Comparison of ENCODE assay signal across 23 cellular contexts in the genomic region with DNA sequence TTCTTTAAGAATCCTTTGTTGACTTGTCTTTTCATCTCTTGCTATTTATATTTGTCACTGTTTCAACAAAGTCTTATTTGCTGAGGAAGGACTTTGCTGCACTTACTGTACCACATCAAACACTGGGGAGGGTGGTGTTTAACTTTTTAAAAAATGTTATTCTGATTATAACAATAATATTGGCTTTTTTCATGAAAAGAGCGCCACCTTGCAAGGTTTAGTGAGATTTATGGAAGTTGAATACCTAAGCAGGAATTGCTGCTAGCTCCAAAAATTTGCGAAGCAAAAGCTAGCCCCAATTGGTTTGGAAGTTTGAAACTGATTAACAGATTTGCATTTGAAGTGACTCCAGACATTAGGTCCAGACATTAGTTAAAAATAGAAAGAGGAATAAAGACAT. TPM values are rescaled to one million over a fixed set of nuclear protein-coding genes. Genes with fewer than 3 reads are reported as not detected.
DNase-seq lines count a peak whose midpoint lies in the region; ATAC-seq, FAIRE-seq and TF ChIP-seq lines count a peak whose summit lies in the region.
"Had no signal": no experiment of that assay in that cellular context is flagged by ENCODE, and none has a peak within 500 bp of the region (broad histone marks: within the 10 kb centered on the region; RNA-seq: fewer than 3 reads in every experiment).

No MANE protein-coding gene starts in this region.

- H4K20me1 ChIP-seq in PC-3 (ENCODE audit: low read length), result no peaks in the 10 kb centered on the region

- H3K27me3 ChIP-seq in PC-3 (ENCODE audit: low read length) (peaks cover 92% of the 10 kb centered on the region), stomach (peaks cover 32 to 100% (median 84%) of the 10 kb centered on the region in 3 donors), transverse colon (peaks cover 100% of the 10 kb centered on the region)
- H3K27me3 ChIP-seq: ovary had no signal

- H3K36me3 ChIP-seq in PC-3 (ENCODE audit: low read depth, low read length), result no peaks in the 10 kb centered on the region
- no peaks in the 10 kb centered on the region for H3K36me3 ChIP-seq in stomach
- H3K36me3 ChIP-seq in transverse colon, result no peaks in the 10 kb centered on the region
- H3K36me3 ChIP-seq: ovary, sigmoid colon, upper lobe of right lung had no signal

- TF ChIP-seq POLR2A in stomach (IDR thresholded peaks at IDR 0.05) (no peak), transverse colon (IDR thresholded peaks at IDR 0.05) (no peak), H54 (IDR thresholded peaks at IDR 0.05; ENCODE audit: low read depth, low read length) (no peak)

- TF ChIP-seq CTCF in 22Rv1 (IDR thresholded peaks at IDR 0.05) (peak; percentile 35), PC-3 (conservative IDR thresholded peaks at IDR 0.05; ENCODE audit: low read depth, low read length) (peak; percentile 59; the same call in 1 of the 2 replicates), epithelial cell of proximal tubule (conservative IDR thresholded peaks at IDR 0.05; ENCODE audit: low read depth, low read length) (peak; percentile 10), stomach (IDR thresholded peaks at IDR 0.05) (no peak), transverse colon (IDR thresholded peaks at IDR 0.05) (no peak)

- TF ChIP-seq EP300 in stomach (IDR thresholded peaks at IDR 0.05), result no peak
- no peak for TF ChIP-seq EP300 in transverse colon (IDR thresholded peaks at IDR 0.05; ENCODE audit: low read depth)

- POLR2A ChIA-PET in PC-3 (lab: Charles Lee; ENCODE audit: unreplicated experiment), result no interaction called here

- WGBS in stomach, 5 donors, result 1 to 12% (median 8%) methylated on average over 2 of the region's 2 CpGs
- 9 to 18% methylated on average over 2 of the region's 2 CpGs for WGBS in transverse colon (ENCODE audit: low coverage in 1 of 2), 2 donors

- no peaks in the 10 kb centered on the region for H3K4me1 ChIP-seq in PC-3 (ENCODE audit: insufficient read depth, low read length)
- peaks cover 14 to 48% (median 35%) of the 10 kb centered on the region in 4 donors for H3K4me1 ChIP-seq in stomach
- peaks cover 11 to 26% (median 19%) of the 10 kb centered on the region in 4 donors for H3K4me1 ChIP-seq in transverse colon

- H3K27ac ChIP-seq in 22Rv1, result peak overlapping the region; percentile 42
- H3K27ac ChIP-seq in PC-3 (ENCODE audit: low read length), result no peak overlapping the region
- H3K27ac ChIP-seq in stomach, result no peak overlapping the region
- no peak overlapping the region for H3K27ac ChIP-seq in transverse colon
- H3K27ac ChIP-seq: ovary, sigmoid colon, upper lobe of right lung had no signal

- BruUV-seq in PC-3 (replicated peaks; lab: Mats Ljungman, UMichigan), result no TSS peak

- H2AFZ ChIP-seq in PC-3 (ENCODE audit: low read length), result no peak overlapping the region

- ATAC-seq in PC-3, result no peak
- ATAC-seq: Panc1, upper lobe of right lung had no signal

- intact Hi-C loops in PC-3 (cut with micrococcal nuclease) (no loop called here), stomach (cut with DNase I; ENCODE audit: low total_unique reads) (no loop called here), transverse colon (cut with DNase I; ENCODE audit: low total_unique reads) (no loop called here)

- H3K4me2 ChIP-seq in PC-3 (ENCODE audit: low read length), result no peak overlapping the region

- H3K4me3 ChIP-seq in PC-3 (ENCODE audit: low read length) (no peak overlapping the region), epithelial cell of proximal tubule (ENCODE audit: low read depth, low read length) (no peak overlapping the region), stomach (no peak overlapping the region), transverse colon (no peak overlapping the region)
- H3K4me3 ChIP-seq: ovary, sigmoid colon, upper lobe of right lung had no signal

- H3K9me2 ChIP-seq in PC-3 (replicated peaks; ENCODE audit: low read length), result no peaks in the 10 kb centered on the region

- no peaks in the 10 kb centered on the region for H3K9me3 ChIP-seq in PC-3 (ENCODE audit: low read length)
- H3K9me3 ChIP-seq in stomach, result peaks cover 4 to 50% (median 16%) of the 10 kb centered on the region in 4 donors
- H3K9me3 ChIP-seq in transverse colon, result no peaks in the 10 kb centered on the region
- H3K9me3 ChIP-seq: ovary, upper lobe of right lung had no signal

- no peak overlapping the region for H3K9ac ChIP-seq in PC-3 (ENCODE audit: low read length)

- in situ Hi-C loops in transverse colon (cut with MboI; ENCODE audit: low pct_ligation_motif_present in 1 of 4, low pct_unique_long_range_greater_than_20kb in 1 of 4, low sequenced_read_pairs in 3 of 4), result no loop called here

- no peaks in the 10 kb centered on the region for H3K79me2 ChIP-seq in PC-3 (ENCODE audit: low read length)

- CTCF ChIA-PET in PC-3 (lab: Charles Lee), result no interaction called here

- DNase-seq in ELR (ENCODE audit: low read depth), result peak; percentile 23
- peak; percentile 27 for DNase-seq in PC-3
- no peak for DNase-seq in epithelial cell of proximal tubule (ENCODE audit: low read depth)
- no peak for DNase-seq in stomach
- no peak for DNase-seq in H4 (ENCODE audit: low spot score)
- DNase-seq in transverse colon, result no peak
- DNase-seq in H54 (ENCODE audit: insufficient read length, low spot score), result no peak
- DNase-seq: activated CD4-positive, alpha-beta T cell treated with anti-CD3 and anti-CD28 coated beads for 4 hours; activated naive CD4-positive, alpha-beta T cell treated with anti-CD3 and anti-CD28 coated beads, Interleukin-2, amount 50 U/mL, for 16 hours; CD4-positive, CD25-positive, alpha-beta regulatory T cell; GF-D8; NCI-H1417; NCI-H446; ovary; SIG-M5; sigmoid colon; stimulated activated CD8-positive, alpha-beta memory T cell treated with anti-CD3 and anti-CD28 coated beads, Interleukin-4, amount 100 ng/mL, for 48 hours; upper lobe of right lung had no signal

- no peaks in the 10 kb centered on the region for H3F3A ChIP-seq in PC-3 (ENCODE audit: low read length, unreplicated experiment)

- FAIRE-seq in H54 (lab: Jason Lieb, UNC), result no peak

RNA-seq across cellular contexts. Expression of a gene that starts 6.7 kb away (rescaled TPM):
- total RNA-seq in PC-3 (2014; rRNA removed) (not detected in 2 replicates), epithelial cell of proximal tubule (not detected in 2 replicates), stomach (not detected), transverse colon (not detected)
- under 1 TPM in 1 of 3 donors, not detected in 2; 0.76 TPM for polyA plus RNA-seq in stomach
- total RNA-seq in H4 (2014; rRNA removed; shearing (Covaris generic)), result 20.8 and 34.1 TPM in 2 replicates
- total RNA-seq: CD4-positive, CD25-positive, alpha-beta regulatory T cell; kidney epithelial cell; lung microvascular endothelial cell; MCF 10A; sigmoid colon; upper lobe of right lung had no signal
- polyA plus RNA-seq: CD4-positive, CD25-positive, alpha-beta regulatory T cell; sigmoid colon had no signal

RNA-seq across cellular contexts. Expression of a gene that starts 9.5 kb away (rescaled TPM):
- total RNA-seq in PC-3 (2014; rRNA removed) (not detected in 2 replicates), epithelial cell of proximal tubule (not detected in 2 replicates), stomach (not detected), transverse colon (not detected)
- not detected for polyA plus RNA-seq in stomach
- total RNA-seq in H4 (2014; rRNA removed; shearing (Covaris generic)), result 0.21 TPM in 1 of 2 replicates, not detected in the other
- total RNA-seq: CD4-positive, CD25-positive, alpha-beta regulatory T cell; kidney epithelial cell; lung microvascular endothelial cell; MCF 10A; ovary; sigmoid colon; upper lobe of right lung had no signal
- polyA plus RNA-seq: CD4-positive, CD25-positive, alpha-beta regulatory T cell; ovary; sigmoid colon had no signal

Comparison
In these comparisons a context has a peak if more than half of its experiments do, and no peak if none do; other contexts are left out.
1. CTCF ChIP-seq: peak in 22Rv1 (single experiment), PC-3 (single experiment) and epithelial cell of proximal tubule (single experiment); none in stomach (0 of 7) and transverse colon (0 of 5).
2. DNase-seq: peak in ELR (single experiment) and PC-3 (single experiment); none in epithelial cell of proximal tubule (single experiment), stomach (single experiment), H4 (single experiment), transverse colon (single experiment) and H54 (single experiment).
3. RNA of a gene that starts 6.7 kb away (total RNA-seq): 20.8 to 34.1 TPM in H4; not detected in PC-3, not detected in epithelial cell of proximal tubule, not detected in stomach and not detected in transverse colon; every median in the first group is over 10 times any median in the second.